8 cellular contexts compared by ENCODE assay signal in genomic region chr5:140639093-140639821, GRCh38. TPM values are rescaled to one million over a fixed set of nuclear protein-coding genes. Genes with fewer than 3 reads are reported as not detected.
DNase-seq lines count a peak whose midpoint lies in the region; ATAC-seq and TF ChIP-seq lines count a peak whose summit lies in the region.

Gene TMCO6 (plus strand): TSS chr5:140639451. CDS start chr5:140639528, 77 bp downstream.

- POLR2A ChIA-PET in activated CD4-positive, alpha-beta T cell treated with anti-CD3 and anti-CD28 coated beads, Interleukin-2, amount 10 ng/mL, durations not matched to agents 7 days and 5 days (lab: Charles Lee): interaction anchor here (0.6 kb wide), 1 partner anchor 9 kb away, joined by 3 read pairs; the partner anchor contains the start of gene IK

- no peaks in the 10 kb centered on the region for H3K9me3 Mint-ChIP-seq in activated CD4-positive, alpha-beta T cell treated with anti-CD3 and anti-CD28 coated beads, Interleukin-2, amount 10 ng/mL, durations not matched to agents 7 days and 5 days

- H3K4me3 Mint-ChIP-seq in activated CD4-positive, alpha-beta T cell treated with anti-CD3 and anti-CD28 coated beads, Interleukin-2, amount 10 ng/mL, durations not matched to agents 7 days and 5 days: peak within 1 kb of the TSS; percentile 90

- peaks cover 0 to 33% (median 9%) of the 10 kb centered on the region in 11 experiments; a peak in 13 of 22 replicates for H4K20me1 ChIP-seq in BLaER1 treated with 17β-estradiol and CSF1 and Interleukin-3, amounts not matched to agents 10 nM and 100 nM

- H3K27ac ChIP-seq in BLaER1 treated with 17β-estradiol and CSF1 and Interleukin-3, amounts not matched to agents 10 nM and 100 nM: peak within 1 kb of the TSS; percentile 94 to 99 (median 97)
- H3K27ac ChIP-seq in left lung: peak within 1 kb of the TSS; percentile 83 to 92

- peaks cover 25 to 94% (median 64%) of the 10 kb centered on the region in 10 experiments for H3K4me1 ChIP-seq in BLaER1 treated with 17β-estradiol and CSF1 and Interleukin-3, amounts not matched to agents 10 nM and 100 nM
- H3K4me1 ChIP-seq in left lung: peaks cover 8 to 43% of the 10 kb centered on the region in 2 donors

- intact Hi-C loops in left lung (cut with DNase I): loop anchor here in 1 of 2 donors (10.0 kb wide), 1 partner anchor 64 kb away; no protein-coding TSS in a partner anchor

- H3K4me2 ChIP-seq in BLaER1 treated with 17β-estradiol and CSF1 and Interleukin-3, amounts not matched to agents 10 nM and 100 nM: peak within 1 kb of the TSS; percentile 87 to 98 (median 97)

- H3K9me3 ChIP-seq in BLaER1 treated with 17β-estradiol and CSF1 and Interleukin-3, amounts not matched to agents 10 nM and 100 nM (replicated peaks in 1 of 11): no peaks in the 10 kb centered on the region
- no peaks in the 10 kb centered on the region for H3K9me3 ChIP-seq in left lung

- TF ChIP-seq CTCF in left lung (IDR thresholded peaks at IDR 0.05): peak; percentile 68 to 78

- DNase-seq in NCI-H526 treated with DMSO at 0.1 percent for 48 hours (lab: John Stamatoyannopoulos, UW): peak; percentile 84
- DNase-seq in activated CD4-positive, alpha-beta T cell treated with anti-CD3 and anti-CD28 coated beads, Interleukin-2, amount 10 ng/mL, durations not matched to agents 7 days and 5 days: peak; percentile 97
- peak; percentile 45 for DNase-seq in cortex of kidney (lab: John Stamatoyannopoulos, UW)
- peak; percentile 99 to 100 for DNase-seq in left lung
- DNase-seq in stimulated activated CD4-positive, alpha-beta T cell treated with anti-CD3 and anti-CD28 coated beads, Interleukin-2, amount 100 ng/mL, for 48 hours: peak; percentile 97 to 98

- no peaks in the 10 kb centered on the region for H3K27me3 Mint-ChIP-seq in activated CD4-positive, alpha-beta T cell treated with anti-CD3 and anti-CD28 coated beads, Interleukin-2, amount 10 ng/mL, durations not matched to agents 7 days and 5 days

- CTCF ChIA-PET in activated CD4-positive, alpha-beta T cell treated with anti-CD3 and anti-CD28 coated beads, Interleukin-2, amount 10 ng/mL, durations not matched to agents 7 days and 5 days (lab: Charles Lee): interaction anchor here (0.6 to 2.4 kb wide), 8 partner anchors 8 to 383 kb away, joined by 3 to 8 read pairs (median 4); partner anchors contain the start of genes ANKHD1, IK, NDUFA2 and SRA1

- ATAC-seq in GM19324 (IDR thresholded peaks at IDR 0.05; ENCODE audit: low FRiP score, unreplicated experiment): peak; percentile 93
- peak; percentile 82 for ATAC-seq in HG03469 (IDR thresholded peaks at IDR 0.05; ENCODE audit: unreplicated experiment)
- ATAC-seq in left lung: peak; percentile 99

- peak within 1 kb of the TSS; percentile 62 to 89 (median 73) for H3K4me3 ChIP-seq in BLaER1 treated with 17β-estradiol and CSF1 and Interleukin-3, amounts not matched to agents 10 nM and 100 nM
- peak within 1 kb of the TSS; percentile 74 to 86 for H3K4me3 ChIP-seq in left lung

- H3K27me3 ChIP-seq in BLaER1 treated with 17β-estradiol and CSF1 and Interleukin-3, amounts not matched to agents 10 nM and 100 nM: peaks cover 0 to 5% (median 0%) of the 10 kb centered on the region in 11 experiments; a peak in 10 of 22 replicates
- no peaks in the 10 kb centered on the region for H3K27me3 ChIP-seq in left lung

- H3K36me3 ChIP-seq in BLaER1 treated with 17β-estradiol and CSF1 and Interleukin-3, amounts not matched to agents 10 nM and 100 nM: peaks cover 26 to 39% (median 34%) of the 10 kb centered on the region in 11 experiments
- peaks cover 0 to 24% of the 10 kb centered on the region in 2 donors for H3K36me3 ChIP-seq in left lung

- H3K9ac ChIP-seq in BLaER1 treated with 17β-estradiol and CSF1 and Interleukin-3, amounts not matched to agents 10 nM and 100 nM: peak within 1 kb of the TSS; percentile 86 to 95 (median 93)

- H3K4me1 Mint-ChIP-seq in activated CD4-positive, alpha-beta T cell treated with anti-CD3 and anti-CD28 coated beads, Interleukin-2, amount 10 ng/mL, durations not matched to agents 7 days and 5 days: peaks cover 49% of the 10 kb centered on the region

- peak within 1 kb of the TSS; percentile 93 for H3K27ac Mint-ChIP-seq in activated CD4-positive, alpha-beta T cell treated with anti-CD3 and anti-CD28 coated beads, Interleukin-2, amount 10 ng/mL, durations not matched to agents 7 days and 5 days

- peaks cover 19% of the 10 kb centered on the region for H3K36me3 Mint-ChIP-seq in activated CD4-positive, alpha-beta T cell treated with anti-CD3 and anti-CD28 coated beads, Interleukin-2, amount 10 ng/mL, durations not matched to agents 7 days and 5 days (ENCODE audit: low read depth)

RNA-seq across cellular contexts. Expression of gene TMCO6, which starts in this region (rescaled TPM):
- total RNA-seq in activated CD4-positive, alpha-beta T cell treated with anti-CD3 and anti-CD28 coated beads, Interleukin-2, amount 10 ng/mL, durations not matched to agents 7 days and 5 days: 10 to 100 TPM; 33.5 to 38.8 TPM
- 10 to 100 TPM in 1 of 2 donors, 1 to 10 TPM in 1; 7.6 to 12.8 TPM for total RNA-seq in left lung

Comparison
In these comparisons a context has a peak if more than half of its experiments do, and no peak if none do; other contexts are left out.
1. Peak in every context shown above with its lines: DNase-seq, ATAC-seq, H3K4me3 ChIP-seq and H3K27ac ChIP-seq.
2. DNase-seq: peak in every context shown above with its lines; median percentile 100 in left lung; 98 in stimulated activated CD4-positive, alpha-beta T cell treated with anti-CD3 and anti-CD28 coated beads, Interleukin-2, amount 100 ng/mL, for 48 hours; 97 in activated CD4-positive, alpha-beta T cell treated with anti-CD3 and anti-CD28 coated beads, Interleukin-2, amount 10 ng/mL, durations not matched to agents 7 days and 5 days; 84 in NCI-H526 treated with DMSO at 0.1 percent for 48 hours; 45 in cortex of kidney.